ENCODE assay signal across 8 cellular contexts in the genomic region with DNA sequence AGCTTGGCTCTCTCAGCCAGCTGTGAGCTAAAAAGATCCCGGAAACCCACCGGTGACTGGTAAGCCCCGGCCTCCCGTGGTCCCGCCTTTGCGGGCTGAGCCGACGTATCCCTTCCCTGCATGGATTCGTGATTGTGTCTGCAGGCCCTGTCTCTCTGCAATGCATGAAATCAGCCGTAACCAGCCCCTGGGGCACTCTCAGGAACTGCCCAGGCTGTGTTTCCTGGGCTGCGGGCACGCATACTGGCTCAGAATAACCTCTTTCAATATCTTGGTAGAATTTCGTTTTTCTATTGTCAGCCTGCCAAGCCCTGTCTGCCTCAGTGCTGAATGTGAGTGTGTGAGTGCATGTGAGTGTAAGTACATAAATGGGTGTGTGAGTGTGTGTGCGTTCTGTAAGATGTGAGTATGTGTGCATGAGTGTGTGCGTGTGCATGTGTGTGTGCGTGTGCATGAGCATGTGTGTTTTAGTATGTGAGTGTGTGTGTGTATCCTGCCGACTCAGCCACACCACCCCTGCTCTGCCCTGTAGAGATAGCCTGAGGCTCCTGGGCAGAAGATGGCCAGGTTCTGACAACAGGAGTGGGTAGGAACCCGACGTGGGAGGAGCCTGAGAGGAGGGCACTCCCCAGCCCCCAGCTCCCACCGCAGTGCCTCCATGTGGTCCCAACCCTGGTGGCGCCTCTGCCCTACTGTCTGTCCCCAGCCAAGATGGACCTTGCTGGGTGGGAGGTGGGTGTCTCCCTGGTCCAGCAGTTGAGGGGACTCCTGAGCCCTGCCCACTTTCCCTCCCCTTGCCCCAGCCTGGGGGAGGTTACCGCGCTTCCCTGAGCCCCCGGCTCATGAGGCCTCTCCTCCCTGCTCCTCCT.
A peak's percentile ranks its signal among the peaks of the same experiment; 100 is the strongest.
DNase-seq lines count a peak whose midpoint lies in the region; ATAC-seq and TF ChIP-seq lines count a peak whose summit lies in the region.
"Had no signal": no experiment of that assay in that cellular context is flagged by ENCODE, and none has a peak within 500 bp of the region (broad histone marks: within the 10 kb centered on the region; RNA-seq: fewer than 3 reads in every experiment).

No MANE protein-coding gene starts in this region.

- TF ChIP-seq CTCF in HEK293 (tag by site-specific recombination; IDR thresholded peaks at IDR 0.05) (no peak), parathyroid adenoma (IDR thresholded peaks at IDR 0.05) (no peak), SK-N-SH (IDR thresholded peaks at IDR 0.05) (no peak)

- DNase-seq in SK-N-MC (ENCODE audit: low read depth, low spot score) (peak; percentile 44), SK-N-SH (no peak), cerebellum (ENCODE audit: low spot score) (no peak), EL (no peak)

- no peak overlapping the region for H3K4me3 ChIP-seq in HEK293 (ENCODE audit: low read depth, low read length)
- H3K4me3 ChIP-seq in SK-N-MC = peak overlapping the region; percentile 54
- H3K4me3 ChIP-seq in parathyroid adenoma (ENCODE audit: low read depth, low read length) = no peak overlapping the region
- H3K4me3 ChIP-seq in SK-N-SH (ENCODE audit: low read depth in 2 of 2, low read length in 1 of 2) = no peak overlapping the region

- H3K4me1 ChIP-seq in HEK293 (ENCODE audit: control insufficient read depth, insufficient read depth, low read length) (no peaks in the 10 kb centered on the region), parathyroid adenoma (peaks cover 8% of the 10 kb centered on the region), SK-N-SH (ENCODE audit: control insufficient read depth in 1 of 2, insufficient read depth in 2 of 2, low read depth in 1 of 2, low read length in 1 of 2) (peaks cover 0 to 35% of the 10 kb centered on the region in 2 experiments; a peak in 1 of 4 replicates)

- no peak for TF ChIP-seq EP300 in SK-N-SH (IDR thresholded peaks at IDR 0.05; ENCODE audit: borderline replicate concordance in 1 of 2, low read depth in 1 of 2, low read length in 1 of 2)

- no peaks in the 10 kb centered on the region for H3K9me2 ChIP-seq in SK-N-SH

- H3K36me3 ChIP-seq in HEK293 (ENCODE audit: control insufficient read depth in 2 of 2, insufficient read depth in 1 of 2, low read length in 2 of 2) (no peaks in the 10 kb centered on the region), SK-N-MC (ENCODE audit: insufficient read depth, low read length) (no peaks in the 10 kb centered on the region), parathyroid adenoma (ENCODE audit: control insufficient read depth, insufficient read depth, low read length) (no peaks in the 10 kb centered on the region), SK-N-SH (replicated peaks in 1 of 2; ENCODE audit: control insufficient read depth in 1 of 2, insufficient read depth in 2 of 2, low read length in 1 of 2) (no peaks in the 10 kb centered on the region)

- no peak overlapping the region for H3K27ac ChIP-seq in HEK293 (ENCODE audit: extremely low read depth, low read depth, low read length)
- H3K27ac ChIP-seq in SK-N-MC = peak overlapping the region; percentile 55; the same call in 1 of the 2 replicates
- H3K27ac ChIP-seq in parathyroid adenoma = no peak overlapping the region
- no peak overlapping the region for H3K27ac ChIP-seq in SK-N-SH (ENCODE audit: low read depth in 2 of 2, low read length in 1 of 2)
- H3K27ac ChIP-seq: KMS-11 had no signal

- no peak for TF ChIP-seq RAD21 in SK-N-SH (IDR thresholded peaks at IDR 0.05; ENCODE audit: low read length)

- H3K79me2 ChIP-seq in parathyroid adenoma = no peaks in the 10 kb centered on the region
- no peaks in the 10 kb centered on the region for H3K79me2 ChIP-seq in SK-N-SH (ENCODE audit: insufficient read depth)

- no peaks in the 10 kb centered on the region for H4K20me1 ChIP-seq in SK-N-SH (ENCODE audit: insufficient read depth)

- H3K27me3 ChIP-seq in parathyroid adenoma (ENCODE audit: control insufficient read depth, insufficient read depth, low read length) = no peaks in the 10 kb centered on the region
- no peaks in the 10 kb centered on the region for H3K27me3 ChIP-seq in SK-N-SH (ENCODE audit: insufficient read depth)

- CTCF ChIA-PET in HEK293 (lab: Yijun Ruan, JAX) = no interaction called here
- CTCF ChIA-PET in SK-N-SH (lab: Yijun Ruan, JAX) = no interaction called here

- ATAC-seq in GM18861 (IDR thresholded peaks at IDR 0.05; ENCODE audit: unreplicated experiment) = peak; percentile 67

- H3K4me2 ChIP-seq in parathyroid adenoma (ENCODE audit: low read length) = no peak overlapping the region
- H3K4me2 ChIP-seq in SK-N-SH = no peak overlapping the region
- H3K4me2 ChIP-seq: KMS-11 had no signal

- H2AFZ ChIP-seq in parathyroid adenoma = peak overlapping the region; percentile 82
- H2AFZ ChIP-seq in SK-N-SH (ENCODE audit: low read depth) = no peak overlapping the region

- no peaks in the 10 kb centered on the region for H3F3A ChIP-seq in SK-N-SH (replicated peaks; ENCODE audit: insufficient read depth)

- 71% methylated on average over 22 of the region's 24 CpGs for whole genome bisulfite sequencing in SK-N-SH (ENCODE audit: low lambda C conversion rate)

- POLR2A ChIA-PET in HEK293 (lab: Yijun Ruan, JAX) (no interaction called here), SK-N-SH (lab: Yijun Ruan, JAX) (no interaction called here)

- H3K9ac ChIP-seq in SK-N-MC (ENCODE audit: insufficient read length) (no peak overlapping the region), parathyroid adenoma (no peak overlapping the region), SK-N-SH (no peak overlapping the region)
- H3K9ac ChIP-seq: KMS-11 had no signal

- H3K9me3 ChIP-seq in HEK293 (ENCODE audit: control insufficient read depth, insufficient read depth, low read depth, low read length) = no peaks in the 10 kb centered on the region
- H3K9me3 ChIP-seq in SK-N-MC (ENCODE audit: low read depth, low read length) = no peaks in the 10 kb centered on the region
- no peaks in the 10 kb centered on the region for H3K9me3 ChIP-seq in parathyroid adenoma (ENCODE audit: control insufficient read depth, low read length)
- no peaks in the 10 kb centered on the region for H3K9me3 ChIP-seq in SK-N-SH

TF ChIP-seq in HEK293, 187 proteins besides CTCF, POLR2A, EP300 and RAD21:
- TF ChIP-seq, protein P1, sequence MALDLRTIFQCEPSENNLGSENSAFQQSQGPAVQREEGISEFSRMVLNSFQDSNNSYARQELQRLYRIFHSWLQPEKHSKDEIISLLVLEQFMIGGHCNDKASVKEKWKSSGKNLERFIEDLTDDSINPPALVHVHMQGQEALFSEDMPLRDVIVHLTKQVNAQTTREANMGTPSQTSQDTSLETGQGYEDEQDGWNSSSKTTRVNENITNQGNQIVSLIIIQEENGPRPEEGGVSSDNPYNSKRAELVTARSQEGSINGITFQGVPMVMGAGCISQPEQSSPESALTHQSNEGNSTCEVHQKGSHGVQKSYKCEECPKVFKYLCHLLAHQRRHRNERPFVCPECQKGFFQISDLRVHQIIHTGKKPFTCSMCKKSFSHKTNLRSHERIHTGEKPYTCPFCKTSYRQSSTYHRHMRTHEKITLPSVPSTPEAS (tag by site-specific recombination; IDR thresholded peaks at IDR 0.05) = peak; percentile 68
- TF ChIP-seq ZNF600 (tag by site-specific recombination; IDR thresholded peaks at IDR 0.05) (peak; percentile 15; the same call in 1 of the 2 replicates), SP2 (tag by site-specific recombination; IDR thresholded peaks at IDR 0.05) (0 out of 2 replicates have a peak, but pooled peaks have one; percentile 3), EGR2 (tag by site-specific recombination; IDR thresholded peaks at IDR 0.05; ENCODE audit: low read depth) (peak; percentile 59; the same call in 1 of the 2 replicates), ZFHX2 (tag by site-specific recombination; conservative IDR thresholded peaks at IDR 0.05) (peak; percentile 61), ZNF558 (tag by site-specific recombination; IDR thresholded peaks at IDR 0.05) (no peak), ZBTB8A (tag by site-specific recombination; IDR thresholded peaks at IDR 0.05) (no peak), GLIS2 (tag by site-specific recombination; IDR thresholded peaks at IDR 0.05) (no peak)
TF ChIP-seq in HEK293: peak in this region for 5.

TF ChIP-seq in SK-N-SH, 30 proteins besides CTCF, POLR2A, EP300 and RAD21 (continues in another document):
- TF ChIP-seq FOXJ3 (CRISPR knock-in tag; IDR thresholded peaks at IDR 0.05) = no peak
- no peak for TF ChIP-seq SMC3 (IDR thresholded peaks at IDR 0.05; ENCODE audit: low read depth, low read length)
- no peak for TF ChIP-seq NFIC (IDR thresholded peaks at IDR 0.05; ENCODE audit: borderline replicate concordance)
- no peak for TF ChIP-seq MEF2A (IDR thresholded peaks at IDR 0.05; ENCODE audit: borderline replicate concordance, low read depth)
- TF ChIP-seq RXRA (IDR thresholded peaks at IDR 0.05; ENCODE audit: borderline replicate concordance, low read depth) = no peak
- no peak for TF ChIP-seq RCOR1 (IDR thresholded peaks at IDR 0.05; ENCODE audit: low read length)
- TF ChIP-seq FOXM1 (IDR thresholded peaks at IDR 0.05; ENCODE audit: low read depth) = no peak
- TF ChIP-seq, protein P2, sequence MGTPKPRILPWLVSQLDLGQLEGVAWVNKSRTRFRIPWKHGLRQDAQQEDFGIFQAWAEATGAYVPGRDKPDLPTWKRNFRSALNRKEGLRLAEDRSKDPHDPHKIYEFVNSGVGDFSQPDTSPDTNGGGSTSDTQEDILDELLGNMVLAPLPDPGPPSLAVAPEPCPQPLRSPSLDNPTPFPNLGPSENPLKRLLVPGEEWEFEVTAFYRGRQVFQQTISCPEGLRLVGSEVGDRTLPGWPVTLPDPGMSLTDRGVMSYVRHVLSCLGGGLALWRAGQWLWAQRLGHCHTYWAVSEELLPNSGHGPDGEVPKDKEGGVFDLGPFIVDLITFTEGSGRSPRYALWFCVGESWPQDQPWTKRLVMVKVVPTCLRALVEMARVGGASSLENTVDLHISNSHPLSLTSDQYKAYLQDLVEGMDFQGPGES (IDR thresholded peaks at IDR 0.05; ENCODE audit: low read depth, low read length) = no peak
- no peak for TF ChIP-seq GATA2 (CRISPR knock-in tag; IDR thresholded peaks at IDR 0.05)
- TF ChIP-seq, protein P3, sequence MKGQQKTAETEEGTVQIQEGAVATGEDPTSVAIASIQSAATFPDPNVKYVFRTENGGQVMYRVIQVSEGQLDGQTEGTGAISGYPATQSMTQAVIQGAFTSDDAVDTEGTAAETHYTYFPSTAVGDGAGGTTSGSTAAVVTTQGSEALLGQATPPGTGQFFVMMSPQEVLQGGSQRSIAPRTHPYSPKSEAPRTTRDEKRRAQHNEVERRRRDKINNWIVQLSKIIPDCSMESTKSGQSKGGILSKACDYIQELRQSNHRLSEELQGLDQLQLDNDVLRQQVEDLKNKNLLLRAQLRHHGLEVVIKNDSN (IDR thresholded peaks at IDR 0.05; ENCODE audit: borderline replicate concordance, low read depth) = no peak
- TF ChIP-seq, protein P4, sequence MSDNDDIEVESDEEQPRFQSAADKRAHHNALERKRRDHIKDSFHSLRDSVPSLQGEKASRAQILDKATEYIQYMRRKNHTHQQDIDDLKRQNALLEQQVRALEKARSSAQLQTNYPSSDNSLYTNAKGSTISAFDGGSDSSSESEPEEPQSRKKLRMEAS (IDR thresholded peaks at IDR 0.05; ENCODE audit: low read depth) = no peak
- TF ChIP-seq FOSL2 (IDR thresholded peaks at IDR 0.05; ENCODE audit: borderline replicate concordance, low read depth) = no peak
- TF ChIP-seq TEAD4 (IDR thresholded peaks at IDR 0.05; ENCODE audit: borderline replicate concordance, insufficient read depth) = no peak
- TF ChIP-seq EZH2phosphoT487 (IDR thresholded peaks at IDR 0.05; ENCODE audit: borderline replicate concordance, low read depth) = no peak
